14 cellular contexts compared by ENCODE assay signal in the genomic region with DNA sequence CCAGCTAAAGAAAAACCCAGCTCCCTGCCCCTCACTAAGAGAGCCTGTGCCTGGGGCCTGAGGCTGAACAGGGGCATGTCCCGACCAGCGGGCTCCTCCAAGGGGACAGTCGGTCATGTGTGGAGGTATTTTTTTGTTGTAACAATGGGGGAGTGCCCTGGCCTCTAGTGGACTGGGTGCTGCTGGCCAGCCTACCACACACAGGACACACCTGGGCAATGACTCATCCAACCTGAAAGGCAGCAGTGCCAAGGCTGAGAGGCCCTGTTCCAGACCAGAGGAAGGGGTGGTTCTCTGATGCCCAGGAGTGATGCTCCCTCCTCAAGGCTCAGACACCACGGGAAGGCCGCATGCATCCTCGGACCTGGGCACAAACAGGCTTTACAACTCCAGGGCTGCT.
A peak's percentile ranks its signal among the peaks of the same experiment; 100 is the strongest.
DNase-seq lines count a peak whose midpoint lies in the region; ATAC-seq and TF ChIP-seq lines count a peak whose summit lies in the region.
"Had no signal": no experiment of that assay in that cellular context is flagged by ENCODE, and none has a peak within 500 bp of the region (broad histone marks: within the 10 kb centered on the region; RNA-seq: fewer than 3 reads in every experiment).

No MANE protein-coding gene starts in this region.

- H3K27me3 ChIP-seq in BLaER1 (no peaks in the 10 kb centered on the region), Loucy (ENCODE audit: insufficient read depth, low read length, poor library complexity, severe bottlenecking) (no peaks in the 10 kb centered on the region), neuronal stem cell (ENCODE audit: control insufficient read depth in 3 of 3, insufficient read depth in 3 of 3, low read depth in 1 of 3, low read length in 3 of 3) (peaks cover 0 to 42% (median 0%) of the 10 kb centered on the region in 3 experiments)

- H2BK5ac ChIP-seq in neuronal stem cell (ENCODE audit: low read length): no peak overlapping the region

- H3K18ac ChIP-seq in neuronal stem cell (ENCODE audit: low read length): peak overlapping the region; percentile 75

- no peaks in the 10 kb centered on the region for H3K9me2 ChIP-seq in Loucy (replicated peaks; ENCODE audit: low read depth, low read length)

- H3K4me1 ChIP-seq in BLaER1: peaks cover 89% of the 10 kb centered on the region
- peaks cover 41% of the 10 kb centered on the region for H3K4me1 ChIP-seq in Loucy (ENCODE audit: insufficient read depth, low read length, poor library complexity, severe bottlenecking)
- peaks cover 0 to 19% of the 10 kb centered on the region in 2 donors for H3K4me1 ChIP-seq in neuronal stem cell (ENCODE audit: control insufficient read depth in 2 of 2, insufficient read depth in 1 of 2, low read depth in 1 of 2, low read length in 2 of 2)

- H3F3A ChIP-seq in Loucy (ENCODE audit: low read depth): no peaks in the 10 kb centered on the region

- no peak overlapping the region for H3K27ac Mint-ChIP-seq in stimulated activated naive CD8-positive, alpha-beta T cell treated with anti-CD3 and anti-CD28 coated beads, Interleukin-15, amount 100 ng/mL, for 72 hours
- H3K27ac Mint-ChIP-seq: CD4-positive, alpha-beta memory T cell had no signal

- no peak overlapping the region for H3K14ac ChIP-seq in neuronal stem cell (ENCODE audit: low read length)

- no peak overlapping the region for H2AFZ ChIP-seq in Loucy (ENCODE audit: low read length)
- H2AFZ ChIP-seq in neuronal stem cell (ENCODE audit: low read length): no peak overlapping the region
- H2AFZ ChIP-seq: GM23248 had no signal

- H3K4me2 ChIP-seq in BLaER1 (peak overlapping the region; percentile 88), Loucy (ENCODE audit: low read depth, low read length, poor library complexity, severe bottlenecking) (peak overlapping the region; percentile 35), neuronal stem cell (ENCODE audit: insufficient read depth, low read length, poor library complexity, severe bottlenecking) (no peak overlapping the region)

- H3K79me1 ChIP-seq in neuronal stem cell (ENCODE audit: low read depth, low read length): no peaks in the 10 kb centered on the region

- H3K79me2 ChIP-seq in Loucy (ENCODE audit: insufficient read depth, low read length): no peaks in the 10 kb centered on the region

- H3K4me3 Mint-ChIP-seq in stimulated activated naive CD8-positive, alpha-beta T cell treated with anti-CD3 and anti-CD28 coated beads, Interleukin-15, amount 100 ng/mL, for 72 hours: no peak overlapping the region
- H3K4me3 Mint-ChIP-seq: CD4-positive, alpha-beta memory T cell had no signal

- no peak overlapping the region for H3K4ac ChIP-seq in neuronal stem cell (ENCODE audit: low read length)

- peak overlapping the region; percentile 51 for H3K27ac ChIP-seq in BLaER1
- no peak overlapping the region for H3K27ac ChIP-seq in neuronal stem cell (replicated peaks; ENCODE audit: low read length)
- H3K27ac ChIP-seq: C4-2B, GM23248 had no signal

- H3K4me1 Mint-ChIP-seq in stimulated activated naive CD8-positive, alpha-beta T cell treated with anti-CD3 and anti-CD28 coated beads, Interleukin-15, amount 100 ng/mL, for 72 hours: no peaks in the 10 kb centered on the region
- H3K4me1 Mint-ChIP-seq: CD4-positive, alpha-beta memory T cell had no signal

- H3K9me3 ChIP-seq in BLaER1: no peaks in the 10 kb centered on the region
- no peaks in the 10 kb centered on the region for H3K9me3 ChIP-seq in Loucy (ENCODE audit: insufficient read depth, low read depth, low read length)
- peaks cover 0 to 1% of the 10 kb centered on the region in 2 donors for H3K9me3 ChIP-seq in neuronal stem cell (replicated peaks in 1 of 2; ENCODE audit: control insufficient read depth in 2 of 2, insufficient read depth in 1 of 2, low read depth in 1 of 2, low read length in 2 of 2)

- no peak overlapping the region for H3K4me3 ChIP-seq in BLaER1
- H3K4me3 ChIP-seq in Loucy (ENCODE audit: low read length, poor library complexity, severe bottlenecking): no peak overlapping the region
- H3K4me3 ChIP-seq in neuronal stem cell (ENCODE audit: low read length in 2 of 2): no peak overlapping the region
- H3K4me3 ChIP-seq: GM12878, GM23248 had no signal

- H3K27me3 Mint-ChIP-seq in stimulated activated naive CD8-positive, alpha-beta T cell treated with anti-CD3 and anti-CD28 coated beads, Interleukin-15, amount 100 ng/mL, for 72 hours: peaks cover 9% of the 10 kb centered on the region

- no peaks in the 10 kb centered on the region for H4K20me1 ChIP-seq in BLaER1
- no peaks in the 10 kb centered on the region for H4K20me1 ChIP-seq in Loucy (ENCODE audit: insufficient read depth, low read length, poor library complexity, severe bottlenecking)

- peak; percentile 7 for DNase-seq in dermis blood vessel endothelial cell
- no peak for DNase-seq in neuronal stem cell (ENCODE audit: low spot score)
- no peak for DNase-seq in omental fat pad (ENCODE audit: low spot score)
- DNase-seq in stimulated activated naive CD8-positive, alpha-beta T cell treated with anti-CD3 and anti-CD28 coated beads, Interleukin-15, amount 100 ng/mL, for 72 hours: no peak
- DNase-seq in activated effector memory CD4-positive, alpha-beta T cell treated with anti-CD3 and anti-CD28 coated beads, Interleukin-2, amount 50 U/mL, for 16 hours: no peak
- DNase-seq: 8988T; CD4-positive, alpha-beta memory T cell; DMS79; GM23248 had no signal

- WGBS in neuronal stem cell (ENCODE audit: extremely low coverage in 2 of 2, insufficient read length in 2 of 2, insufficient replicate concordance in 1 of 2), 2 donors: no CpG with 5 or more reads among the region's 6 CpGs

- peak overlapping the region; percentile 74 for H2AK5ac ChIP-seq in neuronal stem cell (ENCODE audit: low read depth, low read length)

- ATAC-seq in omental fat pad (ENCODE audit: low FRiP score) (no peak), HG03108 (IDR thresholded peaks at IDR 0.05; ENCODE audit: unreplicated experiment) (no peak)
- no peak for ATAC-seq in stimulated activated naive CD8-positive, alpha-beta T cell treated with anti-CD3 and anti-CD28 coated beads, Interleukin-15, amount 100 ng/mL, for 72 hours
- ATAC-seq: GM12878 had no signal

- H4K91ac ChIP-seq in neuronal stem cell (ENCODE audit: low read depth, low read length, poor library complexity): no peak overlapping the region

- TF ChIP-seq CTCF in Loucy (conservative IDR thresholded peaks at IDR 0.05; ENCODE audit: low read length) (no peak), omental fat pad (IDR thresholded peaks at IDR 0.05) (no peak)

- peak overlapping the region; percentile 28 for H2BK15ac ChIP-seq in neuronal stem cell (ENCODE audit: low read length)

- H3K36me3 ChIP-seq in BLaER1 (no peaks in the 10 kb centered on the region), Loucy (ENCODE audit: insufficient read depth, low read length) (no peaks in the 10 kb centered on the region), neuronal stem cell (replicated peaks in 1 of 2; ENCODE audit: control insufficient read depth in 2 of 2, insufficient read depth in 2 of 2, low read length in 2 of 2) (peaks cover 0 to 5% of the 10 kb centered on the region in 2 donors)

- no peaks in the 10 kb centered on the region for H3K9me3 Mint-ChIP-seq in stimulated activated naive CD8-positive, alpha-beta T cell treated with anti-CD3 and anti-CD28 coated beads, Interleukin-15, amount 100 ng/mL, for 72 hours

- no peak overlapping the region for H2BK120ac ChIP-seq in neuronal stem cell (ENCODE audit: low read depth, low read length)

- no peak overlapping the region for H4K8ac ChIP-seq in neuronal stem cell (ENCODE audit: low read depth, low read length)

- H3K9ac ChIP-seq in BLaER1 (no peak overlapping the region), Loucy (ENCODE audit: low read depth, low read length, poor library complexity, severe bottlenecking) (peak overlapping the region; percentile 71), neuronal stem cell (ENCODE audit: low read depth, low read length, poor library complexity) (no peak overlapping the region)
- H3K9ac ChIP-seq: GM23248 had no signal

- no peak overlapping the region for H2BK12ac ChIP-seq in neuronal stem cell (ENCODE audit: low read length)

- peak overlapping the region; percentile 77 for H3K23ac ChIP-seq in neuronal stem cell (ENCODE audit: low read depth, low read length, poor library complexity)
